ENCODE assay signal across 1 cellular context in genomic region chr15:78205337-78205736, GRCh38.
TF ChIP-seq lines count a peak whose summit lies in the region.

No MANE protein-coding gene starts in this region.

TF ChIP-seq in SK-N-SH, 30 proteins besides CTCF, POLR2A, EP300 and RAD21 (continued from another document):
- TF ChIP-seq USF1 (IDR thresholded peaks at IDR 0.05; ENCODE audit: borderline replicate concordance, low read depth) (no peak), SIN3A (IDR thresholded peaks at IDR 0.05; ENCODE audit: borderline replicate concordance, low read depth, low read length) (no peak), MEF2A (IDR thresholded peaks at IDR 0.05; ENCODE audit: borderline replicate concordance, low read depth) (no peak), YY1 (IDR thresholded peaks at IDR 0.05; ENCODE audit: low read depth) (no peak), MXI1 (IDR thresholded peaks at IDR 0.05; ENCODE audit: low read depth, low read length) (no peak), RCOR1 (IDR thresholded peaks at IDR 0.05; ENCODE audit: low read length) (no peak), SMC3 (IDR thresholded peaks at IDR 0.05; ENCODE audit: low read depth, low read length) (no peak), ZBTB33 (IDR thresholded peaks at IDR 0.05; ENCODE audit: borderline replicate concordance, low read depth) (no peak), IRF3 (IDR thresholded peaks at IDR 0.05; ENCODE audit: low read depth, low read length) (no peak)
